ENCODE assay signal across 14 cellular contexts in the genomic region with DNA sequence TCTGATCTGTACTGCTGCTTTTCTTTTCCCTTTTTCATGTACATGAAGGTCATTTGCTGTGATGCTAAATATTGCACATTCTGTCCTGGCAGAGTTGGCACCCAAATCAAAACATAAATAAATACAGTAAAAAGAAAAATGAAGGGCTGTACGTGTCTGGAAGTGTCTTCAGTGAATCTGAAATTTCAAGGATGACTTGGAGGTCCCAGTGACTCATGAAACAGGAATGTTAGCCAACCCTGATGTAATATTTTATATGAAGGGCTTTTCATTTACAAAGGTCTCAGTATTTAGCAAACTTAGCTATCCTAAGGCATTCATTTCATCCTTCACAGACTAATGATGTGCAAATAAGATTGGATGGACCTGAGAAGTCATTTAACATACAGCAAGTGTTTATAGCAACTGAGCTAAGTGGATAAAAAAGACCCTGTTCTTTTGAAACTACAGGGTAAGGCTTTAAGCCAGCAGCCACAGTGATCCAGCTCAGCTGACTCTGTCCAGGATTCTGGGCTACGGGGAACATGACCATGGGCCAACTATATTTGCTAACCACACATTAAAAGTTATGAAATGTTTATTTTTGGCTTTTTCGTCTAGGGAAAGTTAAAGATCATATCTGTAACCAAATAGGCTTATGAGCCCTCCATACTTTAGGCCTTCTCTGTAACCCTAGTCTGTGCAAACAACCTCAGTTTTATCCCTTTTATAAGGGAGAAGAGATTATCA.
A peak's percentile ranks its signal among the peaks of the same experiment; 100 is the strongest.
DNase-seq lines count a peak whose midpoint lies in the region; ATAC-seq, FAIRE-seq and TF ChIP-seq lines count a peak whose summit lies in the region.
"Had no signal": no experiment of that assay in that cellular context is flagged by ENCODE, and none has a peak within 500 bp of the region (broad histone marks: within the 10 kb centered on the region; RNA-seq: fewer than 3 reads in every experiment).

No MANE protein-coding gene starts in this region.

- no peak overlapping the region for H3K4me3 Mint-ChIP-seq in T-helper 17 cell

- H3K27me3 ChIP-seq in heart left ventricle (no peaks in the 10 kb centered on the region), keratinocyte (ENCODE audit: control insufficient read depth, extremely low read depth, insufficient read depth, low read length) (no peaks in the 10 kb centered on the region), subcutaneous abdominal adipose tissue (ENCODE audit: control insufficient read depth in 5 of 5, insufficient read depth in 4 of 5, low read length in 5 of 5) (no peaks in the 10 kb centered on the region)
- H3K27me3 ChIP-seq: tibial nerve had no signal

- TF ChIP-seq CTCF in heart left ventricle (IDR thresholded peaks at IDR 0.05) (no peak), astrocyte of the spinal cord (IDR thresholded peaks at IDR 0.05; ENCODE audit: low read depth, low read length) (no peak), keratinocyte (optimal IDR thresholded peaks at IDR 0.05 in 1 of 3, IDR thresholded peaks at IDR 0.05 in 1 of 3, conservative IDR thresholded peaks at IDR 0.05 in 1 of 3; ENCODE audit: extremely low read depth in 1 of 3, insufficient read depth in 2 of 3, low read length in 3 of 3) (no peak)

- no peak overlapping the region for H3K4me2 ChIP-seq in keratinocyte (ENCODE audit: control insufficient read depth, extremely low read depth, insufficient read depth, low read depth, low read length)

- H3K27ac ChIP-seq in heart left ventricle (no peak overlapping the region), keratinocyte (ENCODE audit: control insufficient read depth, insufficient read depth, low read length) (no peak overlapping the region), subcutaneous abdominal adipose tissue (ENCODE audit: low read depth, low read length) (peak overlapping the region; percentile 59)
- H3K27ac ChIP-seq: lower lobe of right lung, tibial nerve, WERI-Rb-1 had no signal

- peaks cover 4% of the 10 kb centered on the region for H3K27me3 Mint-ChIP-seq in T-helper 17 cell

- H3K9me3 ChIP-seq in heart left ventricle (no peaks in the 10 kb centered on the region), keratinocyte (ENCODE audit: control insufficient read depth, low read depth, low read length) (no peaks in the 10 kb centered on the region), subcutaneous abdominal adipose tissue (ENCODE audit: control insufficient read depth in 5 of 5, low read length in 5 of 5) (no peaks in the 10 kb centered on the region), T-helper 17 cell (ENCODE audit: control insufficient read depth, low read length, poor library complexity, severe bottlenecking) (no peaks in the 10 kb centered on the region)
- H3K9me3 ChIP-seq: lower lobe of right lung, tibial nerve had no signal

- dilution Hi-C loops in keratinocyte (cut with MboI; ENCODE audit: extremely low pct_ligation_motif_present, low sequenced_read_pairs): no loop called here

- H3K4me1 Mint-ChIP-seq in T-helper 17 cell: no peaks in the 10 kb centered on the region

- H3K36me3 ChIP-seq in heart left ventricle (no peaks in the 10 kb centered on the region), keratinocyte (ENCODE audit: control insufficient read depth in 2 of 2, extremely low read depth in 1 of 2, insufficient read depth in 2 of 2, low read length in 2 of 2) (no peaks in the 10 kb centered on the region), subcutaneous abdominal adipose tissue (ENCODE audit: control insufficient read depth in 5 of 5, insufficient read depth in 5 of 5, low read length in 5 of 5) (no peaks in the 10 kb centered on the region)
- H3K36me3 ChIP-seq: lower lobe of right lung, tibial nerve, WERI-Rb-1 had no signal

- 36 to 47% (median 40%) methylated on average over 3 of the region's 3 CpGs for WGBS in heart left ventricle, 4 donors

- in situ Hi-C loops in astrocyte of the spinal cord (cut with HindIII; ENCODE audit: low sequenced_read_pairs): no loop called here

- FAIRE-seq in keratinocyte (lab: Jason Lieb, UNC): peak; percentile 32

- ATAC-seq in Right ventricle myocardium inferior (peak; percentile 46), heart left ventricle (no peak), T-helper 17 cell (no peak)
- ATAC-seq in activated naive CD4-positive, alpha-beta T cell treated with anti-CD3 and anti-CD28 coated beads, Interleukin-2, amount 50 U/mL, for 72 hours: no peak
- ATAC-seq: lower lobe of right lung, Panc1 had no signal

- H4K20me1 ChIP-seq in keratinocyte (ENCODE audit: control insufficient read depth, extremely low read depth, insufficient read depth, low read length): no peaks in the 10 kb centered on the region

- no peak overlapping the region for H3K9ac ChIP-seq in keratinocyte (ENCODE audit: control insufficient read depth, extremely low read depth, insufficient read depth, low read length)
- H3K9ac ChIP-seq in subcutaneous abdominal adipose tissue (ENCODE audit: low read length in 5 of 5): peak overlapping the region in 1 of 5 donors; percentile 8

- intact Hi-C loops in Right ventricle myocardium inferior (cut with DNase I) (loop anchor here (5.0 kb wide), 1 partner anchor 50 kb away; no protein-coding TSS in a partner anchor), heart left ventricle (cut with DNase I) (no loop called here)

- H2AFZ ChIP-seq in keratinocyte (ENCODE audit: control insufficient read depth, low read length): no peak overlapping the region

- no peaks in the 10 kb centered on the region for H3K9me1 ChIP-seq in keratinocyte (ENCODE audit: control insufficient read depth, extremely low read depth, insufficient read depth, low read length)

- H3K4me1 ChIP-seq in heart left ventricle: no peaks in the 10 kb centered on the region
- peaks cover 6% of the 10 kb centered on the region for H3K4me1 ChIP-seq in keratinocyte (ENCODE audit: control insufficient read depth, extremely low read depth, insufficient read depth, low read length)
- H3K4me1 ChIP-seq in subcutaneous abdominal adipose tissue (ENCODE audit: control insufficient read depth in 5 of 5, insufficient read depth in 5 of 5, low read length in 5 of 5): peaks cover 0 to 12% (median 6%) of the 10 kb centered on the region in 5 donors
- H3K4me1 ChIP-seq: lower lobe of right lung had no signal

- H3K79me2 ChIP-seq in keratinocyte (ENCODE audit: control insufficient read depth, insufficient read depth, low read length): no peaks in the 10 kb centered on the region

- H3K4me3 ChIP-seq in heart left ventricle (no peak overlapping the region), astrocyte of the spinal cord (ENCODE audit: low read depth, low read length) (no peak overlapping the region), keratinocyte (ENCODE audit: control insufficient read depth in 2 of 3, extremely low read depth in 1 of 3, insufficient read depth in 2 of 3, low read depth in 1 of 3, low read length in 3 of 3) (no peak overlapping the region), subcutaneous abdominal adipose tissue (ENCODE audit: low read depth in 1 of 5, low read length in 5 of 5) (no peak overlapping the region)
- H3K4me3 ChIP-seq: lower lobe of right lung, tibial nerve had no signal

- TF ChIP-seq POLR2A in heart left ventricle (IDR thresholded peaks at IDR 0.05): no peak

- H3K36me3 Mint-ChIP-seq in T-helper 17 cell (ENCODE audit: low read depth): no peaks in the 10 kb centered on the region
- H3K36me3 Mint-ChIP-seq in activated naive CD4-positive, alpha-beta T cell treated with anti-CD3 and anti-CD28 coated beads, Interleukin-2, amount 50 U/mL, for 72 hours: no peaks in the 10 kb centered on the region

- H3K27ac Mint-ChIP-seq in T-helper 17 cell: no peak overlapping the region
- no peak overlapping the region for H3K27ac Mint-ChIP-seq in activated naive CD4-positive, alpha-beta T cell treated with anti-CD3 and anti-CD28 coated beads, Interleukin-2, amount 50 U/mL, for 72 hours

- peaks cover 0 to 4% of the 10 kb centered on the region in 2 donors for H3K9me3 Mint-ChIP-seq in activated naive CD4-positive, alpha-beta T cell treated with anti-CD3 and anti-CD28 coated beads, Interleukin-2, amount 50 U/mL, for 72 hours

- DNase-seq in Right ventricle myocardium inferior (ENCODE audit: missing footprints): no peak
- no peak for DNase-seq in heart left ventricle
- peak; percentile 89 for DNase-seq in astrocyte of the spinal cord (ENCODE audit: low read depth, low spot score)
- DNase-seq in keratinocyte (ENCODE audit: low read depth, low spot score): no peak
- no peak for DNase-seq in T-helper 17 cell
- DNase-seq in NCI-H1930 (lab: John Stamatoyannopoulos, UW): no peak
- DNase-seq in activated naive CD4-positive, alpha-beta T cell treated with anti-CD3 and anti-CD28 coated beads, Interleukin-2, amount 50 U/mL, for 72 hours (ENCODE audit: low spot score in 2 of 2): no peak
- DNase-seq: activated T-cell treated with anti-CD3 and anti-CD28 coated beads for 4 hours, lower lobe of right lung, NCI-H1694, WERI-Rb-1 had no signal
